In the genomic region with DNA sequence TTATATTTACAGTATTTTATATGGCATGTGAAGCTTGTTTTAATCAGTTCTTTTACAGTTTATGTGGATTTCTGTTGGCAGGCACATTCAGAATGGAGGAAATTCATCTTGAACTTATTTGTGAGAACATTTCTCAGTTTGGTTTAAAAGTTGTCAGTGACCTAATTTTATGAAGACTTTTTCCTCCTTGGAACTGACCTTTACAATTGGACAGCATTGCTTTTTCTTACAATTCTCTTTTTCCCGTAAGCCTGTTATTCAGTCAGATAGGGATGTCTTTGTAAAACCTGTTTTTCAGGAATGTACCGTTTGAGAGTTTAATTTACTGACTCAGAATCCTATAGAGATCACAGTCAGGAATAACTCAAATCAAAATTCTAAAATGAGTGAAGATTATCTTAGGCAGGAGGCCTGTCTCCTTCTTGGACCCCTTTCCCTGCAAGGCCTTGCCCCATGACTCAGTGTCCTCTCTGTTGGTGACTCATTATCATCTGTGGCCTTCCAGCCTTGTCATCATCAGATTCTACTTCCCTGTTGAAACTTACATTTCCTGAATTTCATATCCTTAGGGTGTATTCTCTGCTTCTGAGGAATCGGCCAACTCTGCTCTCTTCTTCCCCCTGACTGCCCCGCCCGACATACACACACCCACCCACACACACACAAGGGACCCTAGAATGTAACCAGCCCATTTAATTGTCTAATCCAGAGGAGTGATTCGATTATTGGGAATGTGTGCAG, we compare ENCODE assay signal across 8 cellular contexts.
DNase-seq lines count a peak whose midpoint lies in the region; ATAC-seq, FAIRE-seq and TF ChIP-seq lines count a peak whose summit lies in the region.

No MANE protein-coding gene starts in this region.

- BruUV-seq in PC-9 (replicated peaks; lab: Mats Ljungman, UMichigan) (no TSS peak), OCI-LY7 (replicated peaks; lab: Mats Ljungman, UMichigan) (no TSS peak)

- H3K27ac Mint-ChIP-seq in activated CD4-positive, alpha-beta memory T cell treated with anti-CD3 and anti-CD28 coated beads for 36 hours, result no peak overlapping the region

- POLR2A ChIA-PET in PC-9 (lab: Charles Lee; ENCODE audit: unreplicated experiment), result no interaction called here
- POLR2A ChIA-PET in activated CD4-positive, alpha-beta memory T cell treated with anti-CD3 and anti-CD28 coated beads for 36 hours (lab: Charles Lee), result no interaction called here
- POLR2A ChIA-PET in HEK293T (lab: Yijun Ruan, JAX), result interaction anchor here (1.0 kb wide), 1 partner anchor 148 kb away, joined by 3 read pairs; the partner anchor contains the start of gene PRMT9
- POLR2A ChIA-PET in OCI-LY7 (lab: Charles Lee), result no interaction called here

- H3K79me2 ChIP-seq in PC-9 (ENCODE audit: low read depth) (peaks cover 16% of the 10 kb centered on the region), OCI-LY7 (ENCODE audit: insufficient read depth, low read depth, low read length) (no peaks in the 10 kb centered on the region)

- peaks cover 24% of the 10 kb centered on the region for H3K4me1 Mint-ChIP-seq in activated CD4-positive, alpha-beta memory T cell treated with anti-CD3 and anti-CD28 coated beads for 36 hours (ENCODE audit: low read depth)

- CTCF ChIA-PET in PC-9 (lab: Charles Lee), result no interaction called here
- CTCF ChIA-PET in activated CD4-positive, alpha-beta memory T cell treated with anti-CD3 and anti-CD28 coated beads for 36 hours (lab: Charles Lee), result no interaction called here
- CTCF ChIA-PET in HEK293T (lab: Yijun Ruan, JAX), result interaction anchor here (1.0 to 2.0 kb wide), 2 partner anchors 35 to 39 kb away, joined by 3 to 6 read pairs; no protein-coding TSS in a partner anchor
- CTCF ChIA-PET in OCI-LY7 (lab: Charles Lee; ENCODE audit: unreplicated experiment), result interaction anchor here (0.9 kb wide), 1 partner anchor 8 kb away, joined by 3 read pairs; no protein-coding TSS in a partner anchor

- TF ChIP-seq CTCF in PC-9 (conservative IDR thresholded peaks at IDR 0.05), result no peak
- TF ChIP-seq CTCF in pancreas (IDR thresholded peaks at IDR 0.05), result no peak
- no peak for TF ChIP-seq CTCF in OCI-LY7 (conservative IDR thresholded peaks at IDR 0.05; ENCODE audit: low read length)

- FAIRE-seq in pancreas (lab: Jason Lieb, UNC), result no peak

- peaks cover 33% of the 10 kb centered on the region for H3F3A ChIP-seq in PC-9 (ENCODE audit: insufficient read depth, low read depth)

- H2AFZ ChIP-seq in PC-9 (no peak overlapping the region), OCI-LY7 (ENCODE audit: low read length) (no peak overlapping the region)

- H3K27ac ChIP-seq in PC-9 (peak overlapping the region; percentile 94), pancreas (peak overlapping the region in 2 of 4 donors; percentile 67 to 68), OCI-LY7 (ENCODE audit: low read depth, low read length, poor library complexity, severe bottlenecking) (no peak overlapping the region)

- peak overlapping the region; percentile 64 for H3K4me2 ChIP-seq in PC-9
- no peak overlapping the region for H3K4me2 ChIP-seq in OCI-LY7 (ENCODE audit: low read length)

- peak; percentile 93 for DNase-seq in CD1c-positive myeloid dendritic cell (ENCODE audit: extremely low spot score)
- peak; percentile 70 to 94 for DNase-seq in PC-9
- peak; percentile 77 for DNase-seq in fibroblast of peridontal ligament (ENCODE audit: extremely low read depth)
- DNase-seq in pancreas, result peak in 1 of 6 donors; percentile 34
- DNase-seq in activated CD4-positive, alpha-beta memory T cell treated with anti-CD3 and anti-CD28 coated beads for 36 hours, result no peak
- DNase-seq in HEK293T (ENCODE audit: extremely low spot score), result no peak
- no peak for DNase-seq in OCI-LY7 (ENCODE audit: low spot score)
- no peak for DNase-seq in NCI-H2196 treated with DMSO at 0.1 percent for 48 hours (lab: John Stamatoyannopoulos, UW; ENCODE audit: unreplicated experiment)

- no peaks in the 10 kb centered on the region for H3K27me3 ChIP-seq in PC-9 (ENCODE audit: insufficient read depth, low read depth)
- no peaks in the 10 kb centered on the region for H3K27me3 ChIP-seq in pancreas

- no peaks in the 10 kb centered on the region for H3K9me2 ChIP-seq in PC-9 (ENCODE audit: insufficient read depth)
- H3K9me2 ChIP-seq in OCI-LY7 (ENCODE audit: insufficient read depth, low read length), result no peaks in the 10 kb centered on the region

- ATAC-seq in pancreas, result peak; percentile 62 to 90 (median 82)

- no peak overlapping the region for H3K4me3 Mint-ChIP-seq in activated CD4-positive, alpha-beta memory T cell treated with anti-CD3 and anti-CD28 coated beads for 36 hours

- WGBS in pancreas, 2 donors, result 57 to 60% methylated on average over 6 of the region's 6 CpGs

- H3K9me3 ChIP-seq in PC-9 (ENCODE audit: insufficient read depth, low read depth) (no peaks in the 10 kb centered on the region), pancreas (no peaks in the 10 kb centered on the region), OCI-LY7 (ENCODE audit: low read length) (no peaks in the 10 kb centered on the region)

- H3K4me3 ChIP-seq in PC-9 (0 out of 2 replicates have a peak overlapping the region, but pooled peaks have one; percentile 28), pancreas (no peak overlapping the region), OCI-LY7 (ENCODE audit: low read depth, low read length, poor library complexity, severe bottlenecking) (no peak overlapping the region)

- no peaks in the 10 kb centered on the region for H3K9me3 Mint-ChIP-seq in activated CD4-positive, alpha-beta memory T cell treated with anti-CD3 and anti-CD28 coated beads for 36 hours

- intact Hi-C loops in PC-9 (cut with micrococcal nuclease; ENCODE audit: unreplicated experiment), result loop anchor here (1.0 to 5.0 kb wide), 5 partner anchors 41 to 117 kb away; no protein-coding TSS in a partner anchor
- intact Hi-C loops in pancreas (cut with DNase I), result no loop called here
- intact Hi-C loops in activated CD4-positive, alpha-beta memory T cell treated with anti-CD3 and anti-CD28 coated beads for 36 hours (cut with micrococcal nuclease), result no loop called here
- intact Hi-C loops in OCI-LY7 (cut with micrococcal nuclease; ENCODE audit: unreplicated experiment), result no loop called here

- H4K20me1 ChIP-seq in PC-9 (ENCODE audit: insufficient read depth) (no peaks in the 10 kb centered on the region), OCI-LY7 (ENCODE audit: insufficient read depth, low read length) (no peaks in the 10 kb centered on the region)

- H3K36me3 ChIP-seq in PC-9 (ENCODE audit: low read depth) (no peaks in the 10 kb centered on the region), pancreas (no peaks in the 10 kb centered on the region), OCI-LY7 (ENCODE audit: insufficient read depth, low read length) (no peaks in the 10 kb centered on the region)

- peaks cover 11% of the 10 kb centered on the region for H3K36me3 Mint-ChIP-seq in activated CD4-positive, alpha-beta memory T cell treated with anti-CD3 and anti-CD28 coated beads for 36 hours

- H3K4me1 ChIP-seq in PC-9 (replicated peaks; ENCODE audit: insufficient read depth) (peaks cover 42% of the 10 kb centered on the region), pancreas (peaks cover 9 to 25% (median 14%) of the 10 kb centered on the region in 3 donors), OCI-LY7 (ENCODE audit: insufficient read depth, low read length, poor library complexity, severe bottlenecking) (no peaks in the 10 kb centered on the region)

- no peaks in the 10 kb centered on the region for H3K27me3 Mint-ChIP-seq in activated CD4-positive, alpha-beta memory T cell treated with anti-CD3 and anti-CD28 coated beads for 36 hours

TF ChIP-seq in HEK293T, 16 proteins besides CTCF, POLR2A, EP300 and RAD21:
- no peak for TF ChIP-seq FOXM1 (IDR thresholded peaks at IDR 0.05; ENCODE audit: borderline replicate concordance)
- no peak for TF ChIP-seq FOXA1 (IDR thresholded peaks at IDR 0.05)
- TF ChIP-seq ELF4 (IDR thresholded peaks at IDR 0.05), result no peak
- no peak for TF ChIP-seq BHLHE40 (IDR thresholded peaks at IDR 0.05; ENCODE audit: borderline replicate concordance)
- no peak for TF ChIP-seq LEF1 (IDR thresholded peaks at IDR 0.05; ENCODE audit: borderline replicate concordance)
- no peak for TF ChIP-seq HDGF (IDR thresholded peaks at IDR 0.05; ENCODE audit: borderline replicate concordance)
- no peak for TF ChIP-seq ARNT (IDR thresholded peaks at IDR 0.05)
- TF ChIP-seq NFRKB (IDR thresholded peaks at IDR 0.05), result no peak
- no peak for TF ChIP-seq L3MBTL2 (conservative IDR thresholded peaks at IDR 0.05)
- TF ChIP-seq TARDBP (IDR thresholded peaks at IDR 0.05), result no peak
- TF ChIP-seq FOXK2 (IDR thresholded peaks at IDR 0.05), result no peak
- no peak for TF ChIP-seq SUZ12 (IDR thresholded peaks at IDR 0.05)

Comparison
In these comparisons a context has a peak if more than half of its experiments do, and no peak if none do; other contexts are left out.
1. DNase-seq: peak in CD1c-positive myeloid dendritic cell (single experiment), PC-9 (2 of 2) and fibroblast of peridontal ligament (single experiment); none in activated CD4-positive, alpha-beta memory T cell treated with anti-CD3 and anti-CD28 coated beads for 36 hours (single experiment), HEK293T (single experiment), OCI-LY7 (single experiment) and NCI-H2196 treated with DMSO at 0.1 percent for 48 hours (single experiment).
2. CTCF ChIA-PET loops: an anchor here in HEK293T (1.0 to 2.0 kb wide) and OCI-LY7 (0.9 kb wide); none called in PC-9 and activated CD4-positive, alpha-beta memory T cell treated with anti-CD3 and anti-CD28 coated beads for 36 hours.